1 cellular context compared by ENCODE assay signal in the genomic region with DNA sequence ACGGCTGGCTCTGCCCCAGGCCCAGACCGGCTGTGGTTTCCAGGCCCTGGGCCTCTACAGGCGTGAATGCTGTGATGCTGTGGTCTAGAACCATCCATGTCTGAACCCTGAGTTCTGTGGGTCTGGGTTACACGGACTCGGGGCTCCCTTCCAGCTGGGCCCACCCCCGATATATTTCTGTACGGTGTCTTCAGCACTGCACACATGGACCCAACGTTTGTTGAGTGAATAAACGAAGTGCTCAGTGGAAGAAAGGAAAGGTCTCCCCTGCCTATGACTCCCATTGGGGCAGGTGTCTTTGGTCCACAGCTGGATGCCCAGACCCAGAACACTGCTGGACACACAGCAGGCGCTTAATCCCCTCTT.
TF ChIP-seq lines count a peak whose summit lies in the region.

No MANE protein-coding gene starts in this region.

TF ChIP-seq in WTC11, 78 proteins besides CTCF, POLR2A, EP300 and RAD21:
- TF ChIP-seq, protein P1, sequence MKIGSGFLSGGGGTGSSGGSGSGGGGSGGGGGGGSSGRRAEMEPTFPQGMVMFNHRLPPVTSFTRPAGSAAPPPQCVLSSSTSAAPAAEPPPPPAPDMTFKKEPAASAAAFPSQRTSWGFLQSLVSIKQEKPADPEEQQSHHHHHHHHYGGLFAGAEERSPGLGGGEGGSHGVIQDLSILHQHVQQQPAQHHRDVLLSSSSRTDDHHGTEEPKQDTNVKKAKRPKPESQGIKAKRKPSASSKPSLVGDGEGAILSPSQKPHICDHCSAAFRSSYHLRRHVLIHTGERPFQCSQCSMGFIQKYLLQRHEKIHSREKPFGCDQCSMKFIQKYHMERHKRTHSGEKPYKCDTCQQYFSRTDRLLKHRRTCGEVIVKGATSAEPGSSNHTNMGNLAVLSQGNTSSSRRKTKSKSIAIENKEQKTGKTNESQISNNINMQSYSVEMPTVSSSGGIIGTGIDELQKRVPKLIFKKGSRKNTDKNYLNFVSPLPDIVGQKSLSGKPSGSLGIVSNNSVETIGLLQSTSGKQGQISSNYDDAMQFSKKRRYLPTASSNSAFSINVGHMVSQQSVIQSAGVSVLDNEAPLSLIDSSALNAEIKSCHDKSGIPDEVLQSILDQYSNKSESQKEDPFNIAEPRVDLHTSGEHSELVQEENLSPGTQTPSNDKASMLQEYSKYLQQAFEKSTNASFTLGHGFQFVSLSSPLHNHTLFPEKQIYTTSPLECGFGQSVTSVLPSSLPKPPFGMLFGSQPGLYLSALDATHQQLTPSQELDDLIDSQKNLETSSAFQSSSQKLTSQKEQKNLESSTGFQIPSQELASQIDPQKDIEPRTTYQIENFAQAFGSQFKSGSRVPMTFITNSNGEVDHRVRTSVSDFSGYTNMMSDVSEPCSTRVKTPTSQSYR (CRISPR knock-in tag; IDR thresholded peaks at IDR 0.05), result no peak
- TF ChIP-seq RELA (CRISPR knock-in tag; IDR thresholded peaks at IDR 0.05; ENCODE audit: borderline replicate concordance) (no peak), FOXJ3 (CRISPR knock-in tag; IDR thresholded peaks at IDR 0.05; ENCODE audit: borderline replicate concordance) (no peak), OVOL2 (CRISPR knock-in tag; IDR thresholded peaks at IDR 0.05; ENCODE audit: borderline replicate concordance) (no peak), RORB (CRISPR knock-in tag; IDR thresholded peaks at IDR 0.05) (no peak), SMAD4 (CRISPR knock-in tag; IDR thresholded peaks at IDR 0.05) (no peak), ZNF423 (CRISPR knock-in tag; IDR thresholded peaks at IDR 0.05) (no peak), CREM (CRISPR knock-in tag; IDR thresholded peaks at IDR 0.05) (no peak)
